ENCODE assay signal across 1 cellular context in the genomic region with DNA sequence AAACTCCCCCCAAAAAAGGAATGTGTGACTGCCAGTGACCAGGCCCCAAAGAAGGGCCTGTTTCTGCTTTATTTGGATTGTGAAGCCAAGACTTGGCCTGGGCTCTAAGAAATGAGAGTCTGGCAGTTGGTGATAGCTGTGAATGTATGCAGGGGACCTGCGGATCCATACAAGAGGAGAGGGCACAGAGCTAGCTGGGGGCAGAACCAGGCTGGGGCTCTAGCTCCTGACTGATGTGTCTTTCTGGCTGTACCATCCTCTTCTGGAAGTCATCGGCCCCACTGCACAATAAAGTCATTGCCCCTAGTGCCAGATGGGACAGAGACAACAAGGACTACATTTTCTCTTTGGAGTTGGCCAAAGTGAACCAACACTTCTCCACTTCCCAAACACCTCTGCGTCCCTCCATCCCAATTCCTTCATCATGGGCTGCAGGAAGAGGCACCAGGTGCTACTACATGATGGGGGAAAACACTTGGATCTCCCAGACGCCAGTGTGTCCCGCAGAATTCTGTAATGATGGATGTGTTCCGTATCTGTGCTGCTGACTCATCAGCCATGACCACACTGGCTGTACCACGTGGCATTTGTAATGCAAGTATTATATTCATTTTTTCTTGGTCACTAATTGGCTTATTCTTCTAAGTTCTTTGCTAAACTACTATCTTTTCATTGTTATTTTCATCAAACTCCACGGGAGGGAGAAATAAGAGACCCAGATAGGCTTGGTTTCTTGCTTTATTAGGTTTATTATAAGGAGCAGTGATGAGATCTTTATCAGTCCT.
TF ChIP-seq lines count a peak whose summit lies in the region.

No MANE protein-coding gene starts in this region.

TF ChIP-seq in K562, 482 proteins besides CTCF, POLR2A, EP300 and RAD21 (continued from another document and continues in another):
- TF ChIP-seq, protein P1, sequence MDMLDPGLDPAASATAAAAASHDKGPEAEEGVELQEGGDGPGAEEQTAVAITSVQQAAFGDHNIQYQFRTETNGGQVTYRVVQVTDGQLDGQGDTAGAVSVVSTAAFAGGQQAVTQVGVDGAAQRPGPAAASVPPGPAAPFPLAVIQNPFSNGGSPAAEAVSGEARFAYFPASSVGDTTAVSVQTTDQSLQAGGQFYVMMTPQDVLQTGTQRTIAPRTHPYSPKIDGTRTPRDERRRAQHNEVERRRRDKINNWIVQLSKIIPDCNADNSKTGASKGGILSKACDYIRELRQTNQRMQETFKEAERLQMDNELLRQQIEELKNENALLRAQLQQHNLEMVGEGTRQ (CRISPR knock-in tag; IDR thresholded peaks at IDR 0.05) = peak; percentile 79
- TF ChIP-seq ERF (CRISPR knock-in tag; IDR thresholded peaks at IDR 0.05) (no peak), TAF9B (IDR thresholded peaks at IDR 0.05; ENCODE audit: partially characterized antibody) (no peak), RB1 (IDR thresholded peaks at IDR 0.05; ENCODE audit: low read depth) (no peak), FOSL1 (tag; conservative IDR thresholded peaks at IDR 0.05) (peak; percentile 93), L3MBTL2 (IDR thresholded peaks at IDR 0.05) (peak; percentile 62; the same call in 1 of the 2 replicates), ZFPM2 (CRISPR knock-in tag; IDR thresholded peaks at IDR 0.05) (no peak), PHF8 (IDR thresholded peaks at IDR 0.05; ENCODE audit: borderline replicate concordance, low read length) (no peak), POLR2B (IDR thresholded peaks at IDR 0.05; ENCODE audit: low read depth, partially characterized antibody) (peak; percentile 21), ATF1 (CRISPR knock-in tag; IDR thresholded peaks at IDR 0.05) (no peak), ATF1 (tag; IDR thresholded peaks at IDR 0.05) (peak; percentile 45), IRF2 (CRISPR knock-in tag; IDR thresholded peaks at IDR 0.05) (no peak), SUPT5H (IDR thresholded peaks at IDR 0.05) (0 out of 2 replicates have a peak, but pooled peaks have one; percentile 23), MBD2 (IDR thresholded peaks at IDR 0.05; ENCODE audit: borderline replicate concordance, low read depth) (no peak), ARID1B (IDR thresholded peaks at IDR 0.05) (peak; percentile 74), JUND (IDR thresholded peaks at IDR 0.05; ENCODE audit: borderline replicate concordance, low read depth, low read length) (peak; percentile 94), JUND (tag; IDR thresholded peaks at IDR 0.05; ENCODE audit: borderline replicate concordance, low read depth, low read length) (peak; percentile 95), BCOR (IDR thresholded peaks at IDR 0.05) (no peak), DPF2 (IDR thresholded peaks at IDR 0.05) (peak; percentile 87), MEIS2 (IDR thresholded peaks at IDR 0.05; ENCODE audit: partially characterized antibody) (peak; percentile 95), TEAD2 (tag; IDR thresholded peaks at IDR 0.05) (no peak), HDAC2 (IDR thresholded peaks at IDR 0.05) (0 out of 2 replicates have a peak, but pooled peaks have one; percentile 38), CREB1 (IDR thresholded peaks at IDR 0.05) (no peak), CREB1 (CRISPR knock-in tag; IDR thresholded peaks at IDR 0.05) (no peak), ZSCAN29 (IDR thresholded peaks at IDR 0.05) (no peak), CBFA2T3 (IDR thresholded peaks at IDR 0.05) (peak; percentile 31; the same call in 1 of the 2 replicates), ILF3 (IDR thresholded peaks at IDR 0.05; ENCODE audit: borderline replicate concordance) (no peak), POLR2AphosphoS5 (IDR thresholded peaks at IDR 0.05; ENCODE audit: control insufficient read depth, insufficient read depth, low read depth, low read length) (peak; percentile 33; the same call in 1 of the 2 replicates), MAFF (IDR thresholded peaks at IDR 0.05; ENCODE audit: low read length) (peak; percentile 86)
- TF ChIP-seq, protein P2, sequence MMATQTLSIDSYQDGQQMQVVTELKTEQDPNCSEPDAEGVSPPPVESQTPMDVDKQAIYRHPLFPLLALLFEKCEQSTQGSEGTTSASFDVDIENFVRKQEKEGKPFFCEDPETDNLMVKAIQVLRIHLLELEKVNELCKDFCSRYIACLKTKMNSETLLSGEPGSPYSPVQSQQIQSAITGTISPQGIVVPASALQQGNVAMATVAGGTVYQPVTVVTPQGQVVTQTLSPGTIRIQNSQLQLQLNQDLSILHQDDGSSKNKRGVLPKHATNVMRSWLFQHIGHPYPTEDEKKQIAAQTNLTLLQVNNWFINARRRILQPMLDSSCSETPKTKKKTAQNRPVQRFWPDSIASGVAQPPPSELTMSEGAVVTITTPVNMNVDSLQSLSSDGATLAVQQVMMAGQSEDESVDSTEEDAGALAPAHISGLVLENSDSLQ (IDR thresholded peaks at IDR 0.05) = peak; percentile 84
- TF ChIP-seq, protein P3, sequence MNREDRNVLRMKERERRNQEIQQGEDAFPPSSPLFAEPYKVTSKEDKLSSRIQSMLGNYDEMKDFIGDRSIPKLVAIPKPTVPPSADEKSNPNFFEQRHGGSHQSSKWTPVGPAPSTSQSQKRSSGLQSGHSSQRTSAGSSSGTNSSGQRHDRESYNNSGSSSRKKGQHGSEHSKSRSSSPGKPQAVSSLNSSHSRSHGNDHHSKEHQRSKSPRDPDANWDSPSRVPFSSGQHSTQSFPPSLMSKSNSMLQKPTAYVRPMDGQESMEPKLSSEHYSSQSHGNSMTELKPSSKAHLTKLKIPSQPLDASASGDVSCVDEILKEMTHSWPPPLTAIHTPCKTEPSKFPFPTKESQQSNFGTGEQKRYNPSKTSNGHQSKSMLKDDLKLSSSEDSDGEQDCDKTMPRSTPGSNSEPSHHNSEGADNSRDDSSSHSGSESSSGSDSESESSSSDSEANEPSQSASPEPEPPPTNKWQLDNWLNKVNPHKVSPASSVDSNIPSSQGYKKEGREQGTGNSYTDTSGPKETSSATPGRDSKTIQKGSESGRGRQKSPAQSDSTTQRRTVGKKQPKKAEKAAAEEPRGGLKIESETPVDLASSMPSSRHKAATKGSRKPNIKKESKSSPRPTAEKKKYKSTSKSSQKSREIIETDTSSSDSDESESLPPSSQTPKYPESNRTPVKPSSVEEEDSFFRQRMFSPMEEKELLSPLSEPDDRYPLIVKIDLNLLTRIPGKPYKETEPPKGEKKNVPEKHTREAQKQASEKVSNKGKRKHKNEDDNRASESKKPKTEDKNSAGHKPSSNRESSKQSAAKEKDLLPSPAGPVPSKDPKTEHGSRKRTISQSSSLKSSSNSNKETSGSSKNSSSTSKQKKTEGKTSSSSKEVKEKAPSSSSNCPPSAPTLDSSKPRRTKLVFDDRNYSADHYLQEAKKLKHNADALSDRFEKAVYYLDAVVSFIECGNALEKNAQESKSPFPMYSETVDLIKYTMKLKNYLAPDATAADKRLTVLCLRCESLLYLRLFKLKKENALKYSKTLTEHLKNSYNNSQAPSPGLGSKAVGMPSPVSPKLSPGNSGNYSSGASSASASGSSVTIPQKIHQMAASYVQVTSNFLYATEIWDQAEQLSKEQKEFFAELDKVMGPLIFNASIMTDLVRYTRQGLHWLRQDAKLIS (CRISPR knock-in tag; IDR thresholded peaks at IDR 0.05) = no peak
- TF ChIP-seq, protein P4, sequence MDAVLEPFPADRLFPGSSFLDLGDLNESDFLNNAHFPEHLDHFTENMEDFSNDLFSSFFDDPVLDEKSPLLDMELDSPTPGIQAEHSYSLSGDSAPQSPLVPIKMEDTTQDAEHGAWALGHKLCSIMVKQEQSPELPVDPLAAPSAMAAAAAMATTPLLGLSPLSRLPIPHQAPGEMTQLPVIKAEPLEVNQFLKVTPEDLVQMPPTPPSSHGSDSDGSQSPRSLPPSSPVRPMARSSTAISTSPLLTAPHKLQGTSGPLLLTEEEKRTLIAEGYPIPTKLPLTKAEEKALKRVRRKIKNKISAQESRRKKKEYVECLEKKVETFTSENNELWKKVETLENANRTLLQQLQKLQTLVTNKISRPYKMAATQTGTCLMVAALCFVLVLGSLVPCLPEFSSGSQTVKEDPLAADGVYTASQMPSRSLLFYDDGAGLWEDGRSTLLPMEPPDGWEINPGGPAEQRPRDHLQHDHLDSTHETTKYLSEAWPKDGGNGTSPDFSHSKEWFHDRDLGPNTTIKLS (IDR thresholded peaks at IDR 0.05; ENCODE audit: borderline replicate concordance, low read depth) = peak; percentile 79; the same call in 1 of the 2 replicates
- TF ChIP-seq, protein P5, sequence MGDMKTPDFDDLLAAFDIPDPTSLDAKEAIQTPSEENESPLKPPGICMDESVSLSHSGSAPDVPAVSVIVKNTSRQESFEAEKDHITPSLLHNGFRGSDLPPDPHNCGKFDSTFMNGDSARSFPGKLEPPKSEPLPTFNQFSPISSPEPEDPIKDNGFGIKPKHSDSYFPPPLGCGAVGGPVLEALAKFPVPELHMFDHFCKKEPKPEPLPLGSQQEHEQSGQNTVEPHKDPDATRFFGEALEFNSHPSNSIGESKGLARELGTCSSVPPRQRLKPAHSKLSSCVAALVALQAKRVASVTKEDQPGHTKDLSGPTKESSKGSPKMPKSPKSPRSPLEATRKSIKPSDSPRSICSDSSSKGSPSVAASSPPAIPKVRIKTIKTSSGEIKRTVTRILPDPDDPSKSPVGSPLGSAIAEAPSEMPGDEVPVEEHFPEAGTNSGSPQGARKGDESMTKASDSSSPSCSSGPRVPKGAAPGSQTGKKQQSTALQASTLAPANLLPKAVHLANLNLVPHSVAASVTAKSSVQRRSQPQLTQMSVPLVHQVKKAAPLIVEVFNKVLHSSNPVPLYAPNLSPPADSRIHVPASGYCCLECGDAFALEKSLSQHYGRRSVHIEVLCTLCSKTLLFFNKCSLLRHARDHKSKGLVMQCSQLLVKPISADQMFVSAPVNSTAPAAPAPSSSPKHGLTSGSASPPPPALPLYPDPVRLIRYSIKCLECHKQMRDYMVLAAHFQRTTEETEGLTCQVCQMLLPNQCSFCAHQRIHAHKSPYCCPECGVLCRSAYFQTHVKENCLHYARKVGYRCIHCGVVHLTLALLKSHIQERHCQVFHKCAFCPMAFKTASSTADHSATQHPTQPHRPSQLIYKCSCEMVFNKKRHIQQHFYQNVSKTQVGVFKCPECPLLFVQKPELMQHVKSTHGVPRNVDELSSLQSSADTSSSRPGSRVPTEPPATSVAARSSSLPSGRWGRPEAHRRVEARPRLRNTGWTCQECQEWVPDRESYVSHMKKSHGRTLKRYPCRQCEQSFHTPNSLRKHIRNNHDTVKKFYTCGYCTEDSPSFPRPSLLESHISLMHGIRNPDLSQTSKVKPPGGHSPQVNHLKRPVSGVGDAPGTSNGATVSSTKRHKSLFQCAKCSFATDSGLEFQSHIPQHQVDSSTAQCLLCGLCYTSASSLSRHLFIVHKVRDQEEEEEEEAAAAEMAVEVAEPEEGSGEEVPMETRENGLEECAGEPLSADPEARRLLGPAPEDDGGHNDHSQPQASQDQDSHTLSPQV (IDR thresholded peaks at IDR 0.05) = peak; percentile 89
- TF ChIP-seq, protein P6, sequence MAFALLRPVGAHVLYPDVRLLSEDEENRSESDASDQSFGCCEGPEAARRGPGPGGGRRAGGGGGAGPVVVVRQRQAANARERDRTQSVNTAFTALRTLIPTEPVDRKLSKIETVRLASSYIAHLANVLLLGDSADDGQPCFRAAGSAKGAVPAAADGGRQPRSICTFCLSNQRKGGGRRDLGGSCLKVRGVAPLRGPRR (CRISPR knock-in tag; IDR thresholded peaks at IDR 0.05) = no peak
- TF ChIP-seq, protein P7, sequence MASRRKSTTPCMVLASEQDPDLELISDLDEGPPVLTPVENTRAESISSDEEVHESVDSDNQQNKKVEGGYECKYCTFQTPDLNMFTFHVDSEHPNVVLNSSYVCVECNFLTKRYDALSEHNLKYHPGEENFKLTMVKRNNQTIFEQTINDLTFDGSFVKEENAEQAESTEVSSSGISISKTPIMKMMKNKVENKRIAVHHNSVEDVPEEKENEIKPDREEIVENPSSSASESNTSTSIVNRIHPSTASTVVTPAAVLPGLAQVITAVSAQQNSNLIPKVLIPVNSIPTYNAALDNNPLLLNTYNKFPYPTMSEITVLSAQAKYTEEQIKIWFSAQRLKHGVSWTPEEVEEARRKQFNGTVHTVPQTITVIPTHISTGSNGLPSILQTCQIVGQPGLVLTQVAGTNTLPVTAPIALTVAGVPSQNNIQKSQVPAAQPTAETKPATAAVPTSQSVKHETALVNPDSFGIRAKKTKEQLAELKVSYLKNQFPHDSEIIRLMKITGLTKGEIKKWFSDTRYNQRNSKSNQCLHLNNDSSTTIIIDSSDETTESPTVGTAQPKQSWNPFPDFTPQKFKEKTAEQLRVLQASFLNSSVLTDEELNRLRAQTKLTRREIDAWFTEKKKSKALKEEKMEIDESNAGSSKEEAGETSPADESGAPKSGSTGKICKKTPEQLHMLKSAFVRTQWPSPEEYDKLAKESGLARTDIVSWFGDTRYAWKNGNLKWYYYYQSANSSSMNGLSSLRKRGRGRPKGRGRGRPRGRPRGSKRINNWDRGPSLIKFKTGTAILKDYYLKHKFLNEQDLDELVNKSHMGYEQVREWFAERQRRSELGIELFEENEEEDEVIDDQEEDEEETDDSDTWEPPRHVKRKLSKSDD (conservative IDR thresholded peaks at IDR 0.05; ENCODE audit: low read length) = no peak
- TF ChIP-seq, protein P8, sequence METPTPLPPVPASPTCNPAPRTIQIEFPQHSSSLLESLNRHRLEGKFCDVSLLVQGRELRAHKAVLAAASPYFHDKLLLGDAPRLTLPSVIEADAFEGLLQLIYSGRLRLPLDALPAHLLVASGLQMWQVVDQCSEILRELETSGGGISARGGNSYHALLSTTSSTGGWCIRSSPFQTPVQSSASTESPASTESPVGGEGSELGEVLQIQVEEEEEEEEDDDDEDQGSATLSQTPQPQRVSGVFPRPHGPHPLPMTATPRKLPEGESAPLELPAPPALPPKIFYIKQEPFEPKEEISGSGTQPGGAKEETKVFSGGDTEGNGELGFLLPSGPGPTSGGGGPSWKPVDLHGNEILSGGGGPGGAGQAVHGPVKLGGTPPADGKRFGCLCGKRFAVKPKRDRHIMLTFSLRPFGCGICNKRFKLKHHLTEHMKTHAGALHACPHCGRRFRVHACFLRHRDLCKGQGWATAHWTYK (CRISPR knock-in tag; IDR thresholded peaks at IDR 0.05) = no peak
- TF ChIP-seq, protein P9, sequence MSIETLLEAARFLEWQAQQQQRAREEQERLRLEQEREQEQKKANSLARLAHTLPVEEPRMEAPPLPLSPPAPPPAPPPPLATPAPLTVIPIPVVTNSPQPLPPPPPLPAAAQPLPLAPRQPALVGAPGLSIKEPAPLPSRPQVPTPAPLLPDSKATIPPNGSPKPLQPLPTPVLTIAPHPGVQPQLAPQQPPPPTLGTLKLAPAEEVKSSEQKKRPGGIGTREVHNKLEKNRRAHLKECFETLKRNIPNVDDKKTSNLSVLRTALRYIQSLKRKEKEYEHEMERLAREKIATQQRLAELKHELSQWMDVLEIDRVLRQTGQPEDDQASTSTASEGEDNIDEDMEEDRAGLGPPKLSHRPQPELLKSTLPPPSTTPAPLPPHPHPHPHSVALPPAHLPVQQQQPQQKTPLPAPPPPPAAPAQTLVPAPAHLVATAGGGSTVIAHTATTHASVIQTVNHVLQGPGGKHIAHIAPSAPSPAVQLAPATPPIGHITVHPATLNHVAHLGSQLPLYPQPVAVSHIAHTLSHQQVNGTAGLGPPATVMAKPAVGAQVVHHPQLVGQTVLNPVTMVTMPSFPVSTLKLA (conservative IDR thresholded peaks at IDR 0.05) = peak in 1 of 2 experiments; percentile 83; a peak in 3 of 4 replicates
- TF ChIP-seq, protein P10, sequence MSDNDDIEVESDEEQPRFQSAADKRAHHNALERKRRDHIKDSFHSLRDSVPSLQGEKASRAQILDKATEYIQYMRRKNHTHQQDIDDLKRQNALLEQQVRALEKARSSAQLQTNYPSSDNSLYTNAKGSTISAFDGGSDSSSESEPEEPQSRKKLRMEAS (CRISPR knock-in tag; IDR thresholded peaks at IDR 0.05) = peak; percentile 78
